In the genomic region with DNA sequence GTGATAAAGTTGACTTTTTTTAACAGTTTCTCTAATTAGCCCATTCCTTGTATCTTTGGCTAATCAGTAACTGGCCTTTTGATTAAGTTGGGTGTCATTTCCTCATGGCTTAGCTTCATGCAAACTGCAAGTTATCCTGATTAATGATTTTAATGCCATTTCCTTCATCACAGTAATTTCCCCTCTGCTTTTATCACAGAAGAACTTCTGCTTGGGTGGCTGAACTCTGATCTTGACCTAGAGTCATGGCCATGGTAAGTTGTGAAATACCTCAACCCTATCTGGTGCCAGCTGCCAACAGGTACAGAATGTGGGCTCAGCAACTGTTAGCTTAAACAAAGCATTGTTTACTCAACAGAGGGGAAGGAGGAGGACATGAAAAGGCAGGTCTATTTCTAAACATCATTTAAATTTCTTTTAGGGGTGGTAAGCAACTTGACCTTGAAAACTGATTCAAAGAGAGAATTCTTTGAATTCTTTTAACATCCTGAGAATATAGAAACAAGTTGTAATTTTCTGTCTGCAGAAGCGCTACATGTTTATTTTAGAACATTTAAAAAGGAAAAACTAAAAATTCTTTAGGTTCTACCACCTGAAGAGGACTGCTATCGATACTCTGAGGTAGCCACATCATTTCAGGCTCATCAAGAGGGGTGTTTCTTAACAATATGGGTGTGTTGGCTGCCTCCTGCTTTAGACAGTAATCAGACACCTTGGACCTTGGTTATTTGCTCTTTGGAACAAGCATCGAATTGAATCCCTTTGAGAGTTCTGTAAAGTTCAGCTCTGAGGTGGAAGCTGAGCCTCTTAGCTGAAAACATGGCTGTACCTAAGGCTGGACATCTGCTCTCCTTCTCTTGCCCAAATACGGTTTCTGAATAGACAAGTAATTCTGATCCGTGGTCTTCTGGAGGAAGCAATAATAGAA, we compare ENCODE assay signal across 8 cellular contexts. TPM values are rescaled to one million over a fixed set of nuclear protein-coding genes. Genes with fewer than 3 reads are reported as not detected.
DNase-seq lines count a peak whose midpoint lies in the region; ATAC-seq lines count a peak whose summit lies in the region.
"Had no signal": no experiment of that assay in that cellular context is flagged by ENCODE, and none has a peak within 500 bp of the region (broad histone marks: within the 10 kb centered on the region; RNA-seq: fewer than 3 reads in every experiment).

No MANE protein-coding gene starts in this region.

- peaks cover 6 to 23% (median 14%) of the 10 kb centered on the region in 3 donors for H3K4me1 ChIP-seq in skeletal muscle tissue (ENCODE audit: control insufficient read depth in 3 of 3, insufficient read depth in 3 of 3, low read length in 3 of 3)

- no peaks in the 10 kb centered on the region for H3K9me3 Mint-ChIP-seq in activated naive CD8-positive, alpha-beta T cell treated with anti-CD3 and anti-CD28 coated beads for 36 hours
- H3K9me3 Mint-ChIP-seq: activated naive CD4-positive, alpha-beta T cell treated with anti-CD3 and anti-CD28 coated beads, Interleukin-2, amount 50 U/mL, for 24 hours had no signal

- H3K9ac ChIP-seq in skeletal muscle tissue (ENCODE audit: low read depth in 1 of 3, low read length in 3 of 3) = no peak overlapping the region

- peaks cover 0 to 3% (median 0%) of the 10 kb centered on the region in 3 donors for H3K9me3 ChIP-seq in skeletal muscle tissue (ENCODE audit: control insufficient read depth in 3 of 3, low read length in 3 of 3)

- no peaks in the 10 kb centered on the region for H3K36me3 Mint-ChIP-seq in activated naive CD8-positive, alpha-beta T cell treated with anti-CD3 and anti-CD28 coated beads for 36 hours

- peaks cover 3% of the 10 kb centered on the region for H3K4me1 Mint-ChIP-seq in activated naive CD8-positive, alpha-beta T cell treated with anti-CD3 and anti-CD28 coated beads for 36 hours
- H3K4me1 Mint-ChIP-seq: activated naive CD4-positive, alpha-beta T cell treated with anti-CD3 and anti-CD28 coated beads, Interleukin-2, amount 50 U/mL, for 24 hours had no signal

- H3K27me3 Mint-ChIP-seq in activated naive CD8-positive, alpha-beta T cell treated with anti-CD3 and anti-CD28 coated beads for 36 hours = no peaks in the 10 kb centered on the region
- H3K27me3 Mint-ChIP-seq: activated naive CD4-positive, alpha-beta T cell treated with anti-CD3 and anti-CD28 coated beads, Interleukin-2, amount 50 U/mL, for 24 hours had no signal

- no peak overlapping the region for H3K27ac Mint-ChIP-seq in activated naive CD8-positive, alpha-beta T cell treated with anti-CD3 and anti-CD28 coated beads for 36 hours
- H3K27ac Mint-ChIP-seq: activated naive CD4-positive, alpha-beta T cell treated with anti-CD3 and anti-CD28 coated beads, Interleukin-2, amount 50 U/mL, for 24 hours had no signal

- DNase-seq in NCI-H1417 treated with DMSO at 0.1 percent for 48 hours (lab: John Stamatoyannopoulos, UW) (peak; percentile 13), dermis blood vessel endothelial cell (peak; percentile 58)
- no peak for DNase-seq in activated naive CD8-positive, alpha-beta T cell treated with anti-CD3 and anti-CD28 coated beads for 36 hours

- H3K27ac ChIP-seq in skeletal muscle tissue (ENCODE audit: low read depth, low read length) = peak overlapping the region; percentile 53

- ATAC-seq in GM21825 (IDR thresholded peaks at IDR 0.05; ENCODE audit: unreplicated experiment) = peak; percentile 62
- no peak for ATAC-seq in GM21367 (IDR thresholded peaks at IDR 0.05; ENCODE audit: unreplicated experiment)
- ATAC-seq in HG03280 (IDR thresholded peaks at IDR 0.05; ENCODE audit: unreplicated experiment) = no peak

- no peaks in the 10 kb centered on the region for H3K27me3 ChIP-seq in skeletal muscle tissue (ENCODE audit: control insufficient read depth in 3 of 3, insufficient read depth in 3 of 3, low read length in 3 of 3)

- H3K4me3 ChIP-seq in skeletal muscle tissue (ENCODE audit: low read length in 3 of 3) = no peak overlapping the region

- H3K36me3 ChIP-seq in skeletal muscle tissue (ENCODE audit: control insufficient read depth in 3 of 3, insufficient read depth in 3 of 3, low read length in 3 of 3) = no peaks in the 10 kb centered on the region

- H3K4me3 Mint-ChIP-seq in activated naive CD8-positive, alpha-beta T cell treated with anti-CD3 and anti-CD28 coated beads for 36 hours = no peak overlapping the region
- H3K4me3 Mint-ChIP-seq: activated naive CD4-positive, alpha-beta T cell treated with anti-CD3 and anti-CD28 coated beads, Interleukin-2, amount 50 U/mL, for 24 hours had no signal

RNA-seq across cellular contexts. Expression of a gene that starts 39.7 kb away (rescaled TPM):
- total RNA-seq in dermis blood vessel endothelial cell (37.3 and 44.0 TPM in 2 replicates), skeletal muscle tissue (18.8 TPM)
- 10 to 100 TPM; 15.2 to 15.6 TPM for total RNA-seq in activated naive CD8-positive, alpha-beta T cell treated with anti-CD3 and anti-CD28 coated beads for 36 hours

RNA-seq across cellular contexts. Expression of a gene that starts 47.9 kb away (rescaled TPM):
- total RNA-seq in dermis blood vessel endothelial cell (12.1 and 13.6 TPM in 2 replicates), skeletal muscle tissue (7.8 TPM)
- 10 to 100 TPM; 14.2 to 16.1 TPM for total RNA-seq in activated naive CD8-positive, alpha-beta T cell treated with anti-CD3 and anti-CD28 coated beads for 36 hours
